ENCODE assay signal across 11 cellular contexts in genomic region chr20:49052334-49052733, GRCh38. TPM values are rescaled to one million over a fixed set of nuclear protein-coding genes. Genes with fewer than 3 reads are reported as not detected.
DNase-seq lines count a peak whose midpoint lies in the region; ATAC-seq, FAIRE-seq and TF ChIP-seq lines count a peak whose summit lies in the region.
"Had no signal": no experiment of that assay in that cellular context is flagged by ENCODE, and none has a peak within 500 bp of the region (broad histone marks: within the 10 kb centered on the region; RNA-seq: fewer than 3 reads in every experiment).

No MANE protein-coding gene starts in this region.

- no peaks in the 10 kb centered on the region for H3K27me3 ChIP-seq in thyroid gland
- H3K27me3 ChIP-seq in HAP-1 (ENCODE audit: low read depth), result no peaks in the 10 kb centered on the region
- H3K27me3 ChIP-seq: BLaER1 treated with 17β-estradiol and CSF1 and Interleukin-3, amounts not matched to agents 10 nM and 100 nM had no signal

- no peak overlapping the region for H3K4me3 Mint-ChIP-seq in progenitor cell of endocrine pancreas (ENCODE audit: low read depth)

- WGBS in A549 (ENCODE audit: missing lambda C conversion rate), result 82% methylated on average over 1 of the region's 1 CpG
- WGBS in thyroid gland, 2 donors, result 88 to 93% methylated on average over 1 of the region's 1 CpG

- no peaks in the 10 kb centered on the region for H3K9me3 ChIP-seq in A549
- H3K9me3 ChIP-seq in thyroid gland, result no peaks in the 10 kb centered on the region
- H3K9me3 ChIP-seq in HAP-1, result no peaks in the 10 kb centered on the region
- H3K9me3 ChIP-seq: BLaER1 treated with 17β-estradiol and CSF1 and Interleukin-3, amounts not matched to agents 10 nM and 100 nM had no signal

- FAIRE-seq in A549 (lab: Jason Lieb, UNC), result no peak

- H3K36me3 Mint-ChIP-seq in progenitor cell of endocrine pancreas (ENCODE audit: insufficient read depth), result peaks cover 8% of the 10 kb centered on the region

- POLR2A ChIA-PET in A549 (lab: Yijun Ruan, JAX) (no interaction called here), RWPE1 (lab: Yijun Ruan, JAX; ENCODE audit: low non-redundant PET) (no interaction called here)

- no peak for TF ChIP-seq EP300 in A549 (IDR thresholded peaks at IDR 0.05)

- H3K4me1 Mint-ChIP-seq in progenitor cell of endocrine pancreas (ENCODE audit: low read depth), result peaks cover 20% of the 10 kb centered on the region

- no peak for TF ChIP-seq CTCF in A549 (IDR thresholded peaks at IDR 0.05)
- TF ChIP-seq CTCF in RWPE1 (conservative IDR thresholded peaks at IDR 0.05; ENCODE audit: low read depth), result no peak
- TF ChIP-seq CTCF in fibroblast of mammary gland (conservative IDR thresholded peaks at IDR 0.05; ENCODE audit: control insufficient read depth, insufficient read depth, low read depth, low read length), result no peak
- TF ChIP-seq CTCF in progenitor cell of endocrine pancreas (IDR thresholded peaks at IDR 0.05; ENCODE audit: unreplicated experiment), result no peak
- no peak for TF ChIP-seq CTCF in thyroid gland (IDR thresholded peaks at IDR 0.05)

- TF ChIP-seq RAD21 in A549 (conservative IDR thresholded peaks at IDR 0.05 in 1 of 2, IDR thresholded peaks at IDR 0.05 in 1 of 2), result no peak

- H3K27me3 Mint-ChIP-seq in progenitor cell of endocrine pancreas, result no peaks in the 10 kb centered on the region

- DNase-seq in A549 (ENCODE audit: low read depth in 1 of 2, low spot score in 1 of 2) (peak in 1 of 2 experiments; percentile 10), EH (ENCODE audit: low read depth) (peak; percentile 11), RWPE1 (ENCODE audit: low spot score) (no peak), fibroblast of mammary gland (ENCODE audit: low read depth) (peak; percentile 7), progenitor cell of endocrine pancreas (ENCODE audit: low spot score, unreplicated experiment) (no peak), thyroid gland (no peak), HAP-1 (ENCODE audit: low spot score in 2 of 2) (no peak)
- DNase-seq in activated CD4-positive, CD25-positive, alpha-beta regulatory T cell (lab: John Stamatoyannopoulos, UW), result no peak
- DNase-seq: cortex of kidney had no signal

- peaks cover 28% of the 10 kb centered on the region for H3K4me1 ChIP-seq in A549
- H3K4me1 ChIP-seq in thyroid gland, result peaks cover 9 to 12% of the 10 kb centered on the region in 2 donors
- peaks cover 23% of the 10 kb centered on the region for H3K4me1 ChIP-seq in HAP-1

- intact Hi-C loops in thyroid gland (cut with DNase I), result no loop called here

- H3K36me3 ChIP-seq in thyroid gland (no peaks in the 10 kb centered on the region), HAP-1 (replicated peaks) (peaks cover 48% of the 10 kb centered on the region)

- H3K4me2 ChIP-seq in A549, result no peak overlapping the region
- H3K4me2 ChIP-seq: BLaER1 treated with 17β-estradiol and CSF1 and Interleukin-3, amounts not matched to agents 10 nM and 100 nM had no signal

- H3K9me3 Mint-ChIP-seq in progenitor cell of endocrine pancreas (ENCODE audit: low read depth), result no peaks in the 10 kb centered on the region

- no peak overlapping the region for H3K27ac Mint-ChIP-seq in progenitor cell of endocrine pancreas

- peak; percentile 38 to 56; a peak in 3 of 6 replicates for ATAC-seq in A549
- ATAC-seq: Right ventricle myocardium inferior had no signal

- TF ChIP-seq POLR2A in A549 (IDR thresholded peaks at IDR 0.05; ENCODE audit: low read length) (no peak), thyroid gland (IDR thresholded peaks at IDR 0.05) (no peak)

- CTCF ChIA-PET in A549 (lab: Yijun Ruan, JAX) (no interaction called here), RWPE1 (lab: Yijun Ruan, JAX) (interaction anchor here (0.7 kb wide), 1 partner anchor 211 kb away, joined by 4 read pairs; no protein-coding TSS in a partner anchor)

- no peak overlapping the region for H3K4me3 ChIP-seq in A549
- H3K4me3 ChIP-seq in fibroblast of mammary gland (ENCODE audit: control insufficient read depth, low read depth, low read length), result no peak overlapping the region
- H3K4me3 ChIP-seq in thyroid gland (replicated peaks in 1 of 3), result no peak overlapping the region
- no peak overlapping the region for H3K4me3 ChIP-seq in HAP-1
- H3K4me3 ChIP-seq: BLaER1 treated with 17β-estradiol and CSF1 and Interleukin-3, amounts not matched to agents 10 nM and 100 nM had no signal

- in situ Hi-C loops in HAP-1 (cut with MboI; ENCODE audit: low sequenced_read_pairs), result no loop called here

- H3K27ac ChIP-seq in A549, result no peak overlapping the region
- peak overlapping the region; percentile 37 for H3K27ac ChIP-seq in RWPE1
- H3K27ac ChIP-seq in thyroid gland, result no peak overlapping the region
- H3K27ac ChIP-seq: BLaER1 treated with 17β-estradiol and CSF1 and Interleukin-3, amounts not matched to agents 10 nM and 100 nM had no signal

TF ChIP-seq in A549, 52 proteins besides CTCF, POLR2A, EP300 and RAD21:
- TF ChIP-seq JUN (IDR thresholded peaks at IDR 0.05), result no peak
- TF ChIP-seq FOSB (CRISPR knock-in tag; IDR thresholded peaks at IDR 0.05), result no peak

RNA-seq across cellular contexts. Expression of gene CSE1L, which starts 6.2 kb away (rescaled TPM):
- polyA plus RNA-seq in A549 (2011; rRNA removed), result 125 and 131 TPM in 2 replicates
- 37.3 and 40.2 TPM in 2 replicates for polyA plus RNA-seq in A549 (2012; cell fraction: cytosol; rRNA removed)
- 25.3 and 40.7 TPM in 2 replicates for polyA plus RNA-seq in A549 (2012; cell fraction: nucleus; rRNA removed)
- 113 to 132 TPM (median 116 TPM) in 3 replicates for polyA plus RNA-seq in A549 (2017; fragmentation: RNase III; extraction: RNeasy Plus Mini Kit Qiagen cat#74134 plus additional on column Dnase treatment)
- polyA minus RNA-seq in A549 (2011; rRNA and poly(A)+ RNA removed), result 51.3 and 55.0 TPM in 2 replicates
- total RNA-seq in progenitor cell of endocrine pancreas, result 99.9 and 100 TPM in 2 replicates
- 10 to 100 TPM; 42.8 to 56.6 (median 45.0) TPM for total RNA-seq in thyroid gland

Comparison
In these comparisons a context has a peak if more than half of its experiments do, and no peak if none do; other contexts are left out.
1. DNase-seq: peak in EH (single experiment) and fibroblast of mammary gland (single experiment); none in RWPE1 (single experiment), activated CD4-positive, CD25-positive, alpha-beta regulatory T cell (0 of 4), progenitor cell of endocrine pancreas (single experiment), thyroid gland (0 of 2) and HAP-1 (0 of 2).